8 cellular contexts compared by ENCODE assay signal in the genomic region with DNA sequence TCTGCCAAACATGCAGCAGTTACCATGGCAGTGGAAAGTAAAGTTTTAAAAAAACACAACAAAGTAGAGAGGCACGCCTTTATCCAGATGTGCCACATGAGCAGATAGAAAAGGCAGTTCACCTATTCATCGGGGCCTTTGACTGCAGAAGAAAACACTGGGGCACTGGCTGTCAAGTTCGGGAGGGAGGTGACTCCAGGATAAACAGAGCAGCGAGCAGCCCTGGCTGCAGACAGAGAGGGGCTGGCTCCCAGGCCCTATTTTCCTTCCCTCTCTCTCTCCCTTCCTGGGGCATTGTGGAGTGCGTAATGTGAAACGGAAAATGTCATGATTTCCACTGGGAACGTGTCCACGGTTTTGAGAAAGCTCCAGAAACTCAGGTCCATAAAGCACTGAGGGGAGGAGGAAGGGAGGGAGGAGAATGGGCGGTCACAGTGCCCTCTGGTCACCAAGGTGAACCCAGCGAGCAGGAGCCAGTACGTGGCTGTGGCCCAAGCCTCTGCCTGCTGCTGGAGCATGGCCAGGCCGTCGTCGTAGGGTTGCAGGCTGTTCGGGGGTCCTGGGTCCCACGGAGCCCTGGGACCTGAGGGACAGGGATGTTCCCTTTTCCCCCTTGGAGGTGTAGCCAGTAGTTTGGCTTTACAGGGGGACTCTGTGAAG.
DNase-seq lines count a peak whose midpoint lies in the region; ATAC-seq lines count a peak whose summit lies in the region.

No MANE protein-coding gene starts in this region.

- ATAC-seq in GM21526 (IDR thresholded peaks at IDR 0.05; ENCODE audit: low FRiP score, unreplicated experiment) (peak; percentile 13), left ventricle myocardium superior (peak; percentile 64)
- ATAC-seq in activated naive CD8-positive, alpha-beta T cell treated with anti-CD3 and anti-CD28 coated beads, Interleukin-2, amount 10 ng/mL, durations not matched to agents 7 days and 5 days (ENCODE audit: low read depth) = peak; percentile 25

- peak overlapping the region; percentile 94 for H3K27ac Mint-ChIP-seq in activated naive CD8-positive, alpha-beta T cell treated with anti-CD3 and anti-CD28 coated beads, Interleukin-2, amount 10 ng/mL, durations not matched to agents 7 days and 5 days

- intact Hi-C loops in left ventricle myocardium superior (cut with micrococcal nuclease) = loop anchor here (5.0 to 10.0 kb wide), 2 partner anchors 112 to 350 kb away; partner anchors contain the start of gene IRF2BP2

- POLR2A ChIA-PET in activated naive CD8-positive, alpha-beta T cell treated with anti-CD3 and anti-CD28 coated beads, Interleukin-2, amount 10 ng/mL, durations not matched to agents 7 days and 5 days (lab: Charles Lee) = interaction anchor here (0.6 to 8.3 kb wide), 33 partner anchors 8 to 380 kb away, joined by 3 to 188 read pairs (median 4); partner anchors contain the start of gene IRF2BP2

- H3K36me3 Mint-ChIP-seq in activated naive CD8-positive, alpha-beta T cell treated with anti-CD3 and anti-CD28 coated beads, Interleukin-2, amount 10 ng/mL, durations not matched to agents 7 days and 5 days = peaks cover 5% of the 10 kb centered on the region

- DNase-seq in NCI-H2196 treated with DMSO at 0.1 percent for 48 hours (lab: John Stamatoyannopoulos, UW; ENCODE audit: unreplicated experiment) = peak; percentile 80
- DNase-seq in activated naive CD8-positive, alpha-beta T cell treated with anti-CD3 and anti-CD28 coated beads, Interleukin-2, amount 10 ng/mL, durations not matched to agents 7 days and 5 days = peak; percentile 59
- DNase-seq in left ventricle myocardium superior = peak; percentile 83
- DNase-seq in NAMALWA (ENCODE audit: low spot score) = no peak
- DNase-seq in occipital lobe (lab: John Stamatoyannopoulos, UW) = no peak

- no peaks in the 10 kb centered on the region for H3K9me3 Mint-ChIP-seq in activated naive CD8-positive, alpha-beta T cell treated with anti-CD3 and anti-CD28 coated beads, Interleukin-2, amount 10 ng/mL, durations not matched to agents 7 days and 5 days

- H3K4me3 ChIP-seq in ACC112 (ENCODE audit: low read depth, low read length) = peak overlapping the region; percentile 20
- H3K4me3 ChIP-seq in skin epidermis = peak overlapping the region in 1 of 7 experiments; percentile 8

- H3K4me1 Mint-ChIP-seq in activated naive CD8-positive, alpha-beta T cell treated with anti-CD3 and anti-CD28 coated beads, Interleukin-2, amount 10 ng/mL, durations not matched to agents 7 days and 5 days = peaks cover 56% of the 10 kb centered on the region

- H3K27me3 Mint-ChIP-seq in activated naive CD8-positive, alpha-beta T cell treated with anti-CD3 and anti-CD28 coated beads, Interleukin-2, amount 10 ng/mL, durations not matched to agents 7 days and 5 days = no peaks in the 10 kb centered on the region

- H2AFZ ChIP-seq in ACC112 (ENCODE audit: low read length, unreplicated experiment) = no peak overlapping the region

- peak overlapping the region; percentile 95 for H3K27ac ChIP-seq in ACC112 (ENCODE audit: low read depth, low read length)
- peak overlapping the region; percentile 70 to 99 (median 97) for H3K27ac ChIP-seq in skin epidermis

- peaks cover 3% of the 10 kb centered on the region for H3K79me2 ChIP-seq in ACC112 (ENCODE audit: control insufficient read depth, insufficient read depth, low read length, unreplicated experiment)

- H3K27me3 ChIP-seq in ACC112 (ENCODE audit: insufficient read depth, low read length) = no peaks in the 10 kb centered on the region

- H3K4me1 ChIP-seq in ACC112 (ENCODE audit: control insufficient read depth, insufficient read depth, low read length, unreplicated experiment) = peaks cover 64% of the 10 kb centered on the region

- H3K4me3 Mint-ChIP-seq in activated naive CD8-positive, alpha-beta T cell treated with anti-CD3 and anti-CD28 coated beads, Interleukin-2, amount 10 ng/mL, durations not matched to agents 7 days and 5 days = peak overlapping the region; percentile 76

- no peaks in the 10 kb centered on the region for H3K36me3 ChIP-seq in ACC112 (ENCODE audit: insufficient read depth, low read length)

Comparison
In these comparisons a context has a peak if more than half of its experiments do, and no peak if none do; other contexts are left out.
1. ATAC-seq: peak in every context shown above with its lines; median percentile 64 in left ventricle myocardium superior; 25 in activated naive CD8-positive, alpha-beta T cell treated with anti-CD3 and anti-CD28 coated beads, Interleukin-2, amount 10 ng/mL, durations not matched to agents 7 days and 5 days; 13 in GM21526.
2. DNase-seq: peak in NCI-H2196 treated with DMSO at 0.1 percent for 48 hours (single experiment), activated naive CD8-positive, alpha-beta T cell treated with anti-CD3 and anti-CD28 coated beads, Interleukin-2, amount 10 ng/mL, durations not matched to agents 7 days and 5 days (single experiment) and left ventricle myocardium superior (single experiment); none in NAMALWA (single experiment) and occipital lobe (single experiment).